ENCODE assay signal across 8 cellular contexts in the genomic region with DNA sequence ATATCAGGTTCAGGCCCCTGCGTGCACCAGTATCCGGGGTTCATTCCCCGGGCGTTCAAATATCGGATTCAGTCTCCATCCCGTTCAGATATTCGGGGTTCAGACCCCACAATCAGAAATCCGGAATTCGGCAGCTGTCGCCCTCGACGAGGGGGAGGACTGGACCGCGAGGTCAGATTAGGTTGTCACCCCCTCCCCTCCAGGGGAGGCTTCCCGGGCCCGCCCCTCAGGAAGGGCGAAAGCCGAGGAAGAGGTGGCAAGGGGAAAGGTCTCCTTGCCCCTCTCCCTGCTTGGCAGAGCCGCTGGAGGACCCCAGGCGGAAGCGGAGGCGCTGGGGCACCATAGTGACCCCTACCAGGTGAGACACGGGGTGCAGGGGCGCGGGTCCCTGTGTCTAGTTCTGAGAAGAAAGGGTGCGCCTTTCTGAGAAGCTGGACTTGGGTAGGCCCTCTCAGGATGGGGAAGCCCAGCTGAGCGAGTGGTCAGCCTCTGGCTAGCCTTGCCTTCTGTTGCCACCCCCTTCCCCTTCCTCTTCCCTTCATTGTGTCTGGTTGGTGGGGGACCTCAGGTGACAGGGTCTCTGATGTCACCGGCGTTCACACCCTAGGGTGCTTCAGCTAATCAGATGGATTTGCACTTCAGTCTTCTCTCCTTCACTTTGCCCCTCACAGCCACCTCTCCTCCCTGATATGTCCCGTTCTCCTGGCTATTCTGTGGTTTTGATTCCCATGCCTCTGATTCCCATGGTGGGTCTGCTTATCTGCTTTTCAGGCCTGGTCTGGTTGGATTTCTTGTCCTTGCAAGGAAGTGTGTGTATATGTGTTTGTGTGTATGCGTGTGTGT. TPM values are rescaled to one million over a fixed set of nuclear protein-coding genes. Genes with fewer than 3 reads are reported as not detected.
DNase-seq lines count a peak whose midpoint lies in the region; ATAC-seq and TF ChIP-seq lines count a peak whose summit lies in the region.

No MANE protein-coding gene starts in this region.

- peaks cover 37% of the 10 kb centered on the region for H3K4me1 Mint-ChIP-seq in activated CD4-positive, alpha-beta memory T cell treated with anti-CD3 and anti-CD28 coated beads, Interleukin-2, amount 10 ng/mL, durations not matched to agents 7 days and 5 days

- H3K27me3 Mint-ChIP-seq in activated CD4-positive, alpha-beta memory T cell treated with anti-CD3 and anti-CD28 coated beads, Interleukin-2, amount 10 ng/mL, durations not matched to agents 7 days and 5 days: no peaks in the 10 kb centered on the region

- ATAC-seq in GM21619 (IDR thresholded peaks at IDR 0.05; ENCODE audit: unreplicated experiment) (peak; percentile 1), gastroesophageal sphincter (no peak)

- peaks cover 5 to 51% (median 31%) of the 10 kb centered on the region in 3 donors for H3K4me1 ChIP-seq in gastroesophageal sphincter
- H3K4me1 ChIP-seq in osteoblast (ENCODE audit: insufficient read depth, low read length): peaks cover 28% of the 10 kb centered on the region

- peaks cover 56% of the 10 kb centered on the region for H3K79me2 ChIP-seq in osteoblast (ENCODE audit: insufficient read depth, low read length)

- peak in 1 of 2 donors; percentile 16 for TF ChIP-seq POLR2A in gastroesophageal sphincter (IDR thresholded peaks at IDR 0.05)

- CTCF ChIA-PET in activated CD4-positive, alpha-beta memory T cell treated with anti-CD3 and anti-CD28 coated beads, Interleukin-2, amount 10 ng/mL, durations not matched to agents 7 days and 5 days (lab: Charles Lee): interaction anchor here (0.9 to 3.3 kb wide), 6 partner anchors 13 to 333 kb away, joined by 3 to 29 read pairs (median 6); partner anchors contain the start of genes PAGR1 and TMEM219

- no peaks in the 10 kb centered on the region for H3K9me3 Mint-ChIP-seq in activated CD4-positive, alpha-beta memory T cell treated with anti-CD3 and anti-CD28 coated beads, Interleukin-2, amount 10 ng/mL, durations not matched to agents 7 days and 5 days

- H4K20me1 ChIP-seq in osteoblast (ENCODE audit: insufficient read depth, low read length): peaks cover 49% of the 10 kb centered on the region

- TF ChIP-seq EP300 in gastroesophageal sphincter (IDR thresholded peaks at IDR 0.05): no peak

- peak overlapping the region; percentile 71 for H3K27ac Mint-ChIP-seq in activated CD4-positive, alpha-beta memory T cell treated with anti-CD3 and anti-CD28 coated beads, Interleukin-2, amount 10 ng/mL, durations not matched to agents 7 days and 5 days

- peak overlapping the region; percentile 83 to 95 for H3K4me3 ChIP-seq in gastroesophageal sphincter
- H3K4me3 ChIP-seq in osteoblast (ENCODE audit: insufficient read depth, low read length): peak overlapping the region; percentile 93

- H3K27me3 ChIP-seq in gastroesophageal sphincter (no peaks in the 10 kb centered on the region), osteoblast (ENCODE audit: insufficient read depth, low read length) (no peaks in the 10 kb centered on the region)

- H3K4me2 ChIP-seq in osteoblast (ENCODE audit: insufficient read depth, low read length): peak overlapping the region; percentile 91

- H3K27ac ChIP-seq in gastroesophageal sphincter (peak overlapping the region; percentile 83 to 94 (median 92)), osteoblast (ENCODE audit: low read depth, low read length) (peak overlapping the region; percentile 75)

- peak overlapping the region; percentile 69 for H2AFZ ChIP-seq in osteoblast (ENCODE audit: low read length)

- DNase-seq in AG08395 (ENCODE audit: low spot score) (peak; percentile 22), osteoblast (ENCODE audit: insufficient read length, low spot score, missing footprints) (peak; percentile 84), NCI-H446 (lab: John Stamatoyannopoulos, UW) (no peak), HuH-7 (ENCODE audit: low spot score) (no peak), activated gamma-delta T cell treated with Interleukin-2 at 50 U/mL for 16 hours (no peak)
- peak; percentile 42 for DNase-seq in activated CD4-positive, alpha-beta memory T cell treated with anti-CD3 and anti-CD28 coated beads, Interleukin-2, amount 10 ng/mL, durations not matched to agents 7 days and 5 days

- WGBS in gastroesophageal sphincter (ENCODE audit: low coverage in 1 of 2), 2 donors: 0 to 6% methylated on average over 5 to 9 of the region's 31 CpGs

- H3K4me3 Mint-ChIP-seq in activated CD4-positive, alpha-beta memory T cell treated with anti-CD3 and anti-CD28 coated beads, Interleukin-2, amount 10 ng/mL, durations not matched to agents 7 days and 5 days: peak overlapping the region; percentile 88

- POLR2A ChIA-PET in activated CD4-positive, alpha-beta memory T cell treated with anti-CD3 and anti-CD28 coated beads, Interleukin-2, amount 10 ng/mL, durations not matched to agents 7 days and 5 days (lab: Charles Lee): interaction anchor here (0.9 to 8.8 kb wide), 12 partner anchors 8 to 184 kb away, joined by 3 to 99 read pairs (median 6); partner anchors contain the start of genes ALDOA, HIRIP3, INO80E and KCTD13

- H3K36me3 Mint-ChIP-seq in activated CD4-positive, alpha-beta memory T cell treated with anti-CD3 and anti-CD28 coated beads, Interleukin-2, amount 10 ng/mL, durations not matched to agents 7 days and 5 days (ENCODE audit: low read depth): peaks cover 40% of the 10 kb centered on the region

- H3K36me3 ChIP-seq in gastroesophageal sphincter (peaks cover 0 to 49% of the 10 kb centered on the region in 2 donors), osteoblast (ENCODE audit: insufficient read depth, low read length) (peaks cover 37% of the 10 kb centered on the region)

- TF ChIP-seq CTCF in gastroesophageal sphincter (IDR thresholded peaks at IDR 0.05) (no peak), osteoblast (IDR thresholded peaks at IDR 0.05; ENCODE audit: extremely low read depth, low read depth, low read length) (no peak)

- H3K9me3 ChIP-seq in gastroesophageal sphincter: no peaks in the 10 kb centered on the region
- H3K9me3 ChIP-seq in osteoblast (ENCODE audit: low read depth, low read length): no peaks in the 10 kb centered on the region

RNA-seq across cellular contexts. Expression of gene TAOK2, which starts 0.8 kb away (rescaled TPM):
- total RNA-seq in activated CD4-positive, alpha-beta memory T cell treated with anti-CD3 and anti-CD28 coated beads, Interleukin-2, amount 10 ng/mL, durations not matched to agents 7 days and 5 days: 10 to 100 TPM; 44.2 TPM
- 10 to 100 TPM; 38.4 to 62.1 (median 46.5) TPM for total RNA-seq in gastroesophageal sphincter
- 37.1 and 39.1 TPM in 2 replicates for total RNA-seq in osteoblast

RNA-seq across cellular contexts. Expression of gene TMEM219, which starts 12.6 kb away (rescaled TPM):
- total RNA-seq in activated CD4-positive, alpha-beta memory T cell treated with anti-CD3 and anti-CD28 coated beads, Interleukin-2, amount 10 ng/mL, durations not matched to agents 7 days and 5 days: 10 to 100 TPM; 68.9 to 78.7 TPM
- total RNA-seq in gastroesophageal sphincter: 100 to 1,000 TPM in 2 of 4 donors, 10 to 100 TPM in 2; 89.1 to 131 (median 100) TPM
- 74.3 and 84.0 TPM in 2 replicates for total RNA-seq in osteoblast

RNA-seq across cellular contexts. Expression of gene HIRIP3, which starts 20.9 kb away (rescaled TPM):
- 10 to 100 TPM; 38.7 to 40.3 TPM for total RNA-seq in activated CD4-positive, alpha-beta memory T cell treated with anti-CD3 and anti-CD28 coated beads, Interleukin-2, amount 10 ng/mL, durations not matched to agents 7 days and 5 days
- 10 to 100 TPM; 25.6 to 31.4 (median 28.2) TPM for total RNA-seq in gastroesophageal sphincter
- 3.5 and 5.8 TPM in 2 replicates for total RNA-seq in osteoblast

RNA-seq across cellular contexts. Expression of gene INO80E, which starts 21.5 kb away (rescaled TPM):
- 100 to 1,000 TPM; 102 to 107 TPM for total RNA-seq in activated CD4-positive, alpha-beta memory T cell treated with anti-CD3 and anti-CD28 coated beads, Interleukin-2, amount 10 ng/mL, durations not matched to agents 7 days and 5 days
- total RNA-seq in gastroesophageal sphincter (10 to 100 TPM; 40.9 to 82.2 (median 74.4) TPM), osteoblast (14.5 and 16.8 TPM in 2 replicates)

RNA-seq across cellular contexts. Expression of gene DOC2A, which starts 36.3 kb away (rescaled TPM):
- total RNA-seq in activated CD4-positive, alpha-beta memory T cell treated with anti-CD3 and anti-CD28 coated beads, Interleukin-2, amount 10 ng/mL, durations not matched to agents 7 days and 5 days: not detected
- under 1 TPM in 3 of 4 donors, not detected in 1; 0.77 to 0.81 (median 0.78) TPM for total RNA-seq in gastroesophageal sphincter
- not detected in 2 replicates for total RNA-seq in osteoblast

Comparison
In these comparisons a context has a peak if more than half of its experiments do, and no peak if none do; other contexts are left out.
1. DNase-seq: peak in AG08395 (single experiment), activated CD4-positive, alpha-beta memory T cell treated with anti-CD3 and anti-CD28 coated beads, Interleukin-2, amount 10 ng/mL, durations not matched to agents 7 days and 5 days (single experiment) and osteoblast (single experiment); none in NCI-H446 (0 of 2), HuH-7 (single experiment) and activated gamma-delta T cell treated with Interleukin-2 at 50 U/mL for 16 hours (single experiment).